1 cellular context compared by ENCODE assay signal in the genomic region with DNA sequence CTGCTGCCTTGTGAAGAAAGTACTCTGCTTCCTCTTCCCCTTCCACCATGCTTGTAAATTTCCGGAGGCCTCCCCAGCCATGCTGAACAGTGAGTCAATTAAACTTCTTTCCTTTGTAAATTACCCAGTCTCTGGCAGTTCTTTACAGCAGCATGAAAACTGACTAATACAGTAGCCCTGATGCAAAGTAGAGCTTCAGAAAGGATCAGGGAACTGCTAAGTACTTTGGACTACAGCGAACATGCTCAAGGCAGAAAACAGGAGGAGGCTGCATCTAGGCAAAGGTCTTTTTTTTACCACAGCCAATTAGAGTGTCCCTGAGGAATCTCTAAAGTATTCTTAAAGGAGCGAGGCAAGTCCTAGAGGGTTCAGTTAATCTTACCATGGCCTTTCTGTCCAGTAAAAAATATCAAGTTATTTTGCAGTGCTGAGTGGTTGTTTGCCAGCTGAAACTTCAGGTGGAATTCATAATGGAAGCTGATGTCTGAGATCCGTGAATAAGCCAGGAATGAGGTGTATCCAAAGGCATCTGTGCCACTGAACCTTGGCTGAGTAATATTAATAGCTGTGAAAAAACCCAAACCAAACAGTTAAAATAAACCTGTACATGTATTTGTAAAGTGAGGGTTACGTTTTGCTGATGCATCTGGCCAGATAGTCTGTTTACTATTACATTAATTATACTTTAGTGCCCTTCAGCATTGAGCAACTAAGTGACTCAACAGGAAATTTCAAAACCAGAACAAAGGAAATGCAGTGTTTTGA.
TF ChIP-seq lines count a peak whose summit lies in the region.

No MANE protein-coding gene starts in this region.

TF ChIP-seq in A549, 52 proteins besides CTCF, POLR2A, EP300 and RAD21 (continued from another document):
- TF ChIP-seq CBX2 (IDR thresholded peaks at IDR 0.05; ENCODE audit: borderline replicate concordance, low read depth) (no peak), GATA3 (IDR thresholded peaks at IDR 0.05; ENCODE audit: borderline replicate concordance) (peak; percentile 92), HOXB5 (CRISPR knock-in tag; IDR thresholded peaks at IDR 0.05) (peak; percentile 97), ZFP36 (IDR thresholded peaks at IDR 0.05; ENCODE audit: borderline replicate concordance, partially characterized antibody) (peak; percentile 30), CEBPB (IDR thresholded peaks at IDR 0.05) (peak; percentile 96 to 99), HOXA7 (CRISPR knock-in tag; IDR thresholded peaks at IDR 0.05) (no peak)
- TF ChIP-seq, protein P1, sequence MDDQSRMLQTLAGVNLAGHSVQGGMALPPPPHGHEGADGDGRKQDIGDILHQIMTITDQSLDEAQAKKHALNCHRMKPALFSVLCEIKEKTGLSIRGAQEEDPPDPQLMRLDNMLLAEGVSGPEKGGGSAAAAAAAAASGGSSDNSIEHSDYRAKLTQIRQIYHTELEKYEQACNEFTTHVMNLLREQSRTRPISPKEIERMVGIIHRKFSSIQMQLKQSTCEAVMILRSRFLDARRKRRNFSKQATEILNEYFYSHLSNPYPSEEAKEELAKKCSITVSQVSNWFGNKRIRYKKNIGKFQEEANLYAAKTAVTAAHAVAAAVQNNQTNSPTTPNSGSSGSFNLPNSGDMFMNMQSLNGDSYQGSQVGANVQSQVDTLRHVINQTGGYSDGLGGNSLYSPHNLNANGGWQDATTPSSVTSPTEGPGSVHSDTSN (IDR thresholded peaks at IDR 0.05), result peak; percentile 19; the same call in 1 of the 2 replicates
TF ChIP-seq in A549: peak in this region for 13.
